In the genomic region with DNA sequence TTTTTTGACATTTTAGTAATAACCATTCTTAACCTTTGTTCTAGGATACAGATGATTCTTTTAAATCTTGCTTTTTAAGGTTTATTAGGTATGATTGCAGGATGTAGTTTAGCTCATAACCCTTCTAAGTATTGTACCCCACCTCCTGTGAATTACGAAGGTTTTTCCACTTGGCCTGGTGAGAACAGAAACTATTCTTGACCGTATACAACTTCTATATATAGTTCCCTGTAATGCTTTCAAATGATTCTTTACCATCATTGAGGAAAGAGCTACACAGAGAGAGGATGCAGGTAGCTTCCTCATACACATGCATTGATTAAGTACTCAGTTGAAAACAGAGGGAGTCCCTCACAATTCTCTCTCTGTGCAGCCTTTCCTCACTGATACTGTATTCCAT, we compare ENCODE assay signal across 16 cellular contexts.
DNase-seq lines count a peak whose midpoint lies in the region; ATAC-seq, FAIRE-seq and TF ChIP-seq lines count a peak whose summit lies in the region.
"Had no signal": no experiment of that assay in that cellular context is flagged by ENCODE, and none has a peak within 500 bp of the region (broad histone marks: within the 10 kb centered on the region; RNA-seq: fewer than 3 reads in every experiment).

No MANE protein-coding gene starts in this region.

- H2BK5ac ChIP-seq in H9 (ENCODE audit: insufficient read length, low read length): no peak overlapping the region

- DNase-seq in GM06990 (ENCODE audit: extremely low read depth, insufficient read length) (peak; percentile 17), GM19239 (ENCODE audit: insufficient read length, low spot score) (no peak), H9 (no peak), right cardiac atrium (no peak), ascending aorta (ENCODE audit: low spot score in 2 of 2) (no peak), hippocampal formation (lab: John Stamatoyannopoulos, UW) (no peak)
- DNase-seq in activated naive CD4-positive, alpha-beta T cell treated with anti-CD3 and anti-CD28 coated beads for 36 hours: no peak
- DNase-seq: activated B cell treated with CpG ODN at 0.5 μM for 24 hours; activated CD8-positive, alpha-beta memory T cell treated with anti-CD3 and anti-CD28 coated beads, Interleukin-2, amount 50 U/mL, for 4 hours; activated naive CD8-positive, alpha-beta T cell treated with anti-CD3 and anti-CD28 coated beads for 36 hours; central memory CD4-positive, alpha-beta T cell; kidney; NCI-H2171 had no signal

- no peak overlapping the region for H3K56ac ChIP-seq in H9 (ENCODE audit: insufficient read length, low read depth, low read length)

- no peak overlapping the region for H3K4me2 ChIP-seq in H9 (ENCODE audit: insufficient read depth, insufficient read length, low read length)

- no peak overlapping the region for H3K4me3 Mint-ChIP-seq in H9
- no peak overlapping the region for H3K4me3 Mint-ChIP-seq in activated naive CD4-positive, alpha-beta T cell treated with anti-CD3 and anti-CD28 coated beads for 36 hours
- H3K4me3 Mint-ChIP-seq: activated B cell treated with CpG ODN at 0.5 μM for 24 hours; activated naive CD8-positive, alpha-beta T cell treated with anti-CD3 and anti-CD28 coated beads for 36 hours had no signal

- no peaks in the 10 kb centered on the region for H3K23me2 ChIP-seq in H9 (ENCODE audit: insufficient read length, low read depth, low read length, poor library complexity, severe bottlenecking)

- H3K36me3 ChIP-seq in GM06990 (ENCODE audit: control insufficient read depth, insufficient read depth, low read length) (no peaks in the 10 kb centered on the region), ascending aorta (no peaks in the 10 kb centered on the region)
- H3K36me3 ChIP-seq: thoracic aorta had no signal

- no peaks in the 10 kb centered on the region for H3K27me3 Mint-ChIP-seq in H9 (ENCODE audit: low read depth)
- H3K27me3 Mint-ChIP-seq in activated naive CD4-positive, alpha-beta T cell treated with anti-CD3 and anti-CD28 coated beads for 36 hours (ENCODE audit: low read depth): no peaks in the 10 kb centered on the region
- H3K27me3 Mint-ChIP-seq: activated B cell treated with CpG ODN at 0.5 μM for 24 hours; activated naive CD8-positive, alpha-beta T cell treated with anti-CD3 and anti-CD28 coated beads for 36 hours had no signal

- H2BK20ac ChIP-seq in H9 (ENCODE audit: low read depth, low read length, poor library complexity, severe bottlenecking): no peak overlapping the region

- H2BK15ac ChIP-seq in H9 (ENCODE audit: low read depth, low read length): no peak overlapping the region

- H3K4me1 ChIP-seq in H9 (ENCODE audit: insufficient read depth, low read length) (no peaks in the 10 kb centered on the region), right cardiac atrium (ENCODE audit: control insufficient read depth, insufficient read depth, low read length) (no peaks in the 10 kb centered on the region), ascending aorta (no peaks in the 10 kb centered on the region)

- H3K4ac ChIP-seq in H9 (ENCODE audit: low read depth, low read length): no peak overlapping the region

- no peaks in the 10 kb centered on the region for H3K9me3 Mint-ChIP-seq in H9
- no peaks in the 10 kb centered on the region for H3K9me3 Mint-ChIP-seq in activated naive CD4-positive, alpha-beta T cell treated with anti-CD3 and anti-CD28 coated beads for 36 hours
- H3K9me3 Mint-ChIP-seq: activated naive CD8-positive, alpha-beta T cell treated with anti-CD3 and anti-CD28 coated beads for 36 hours had no signal

- no peak overlapping the region for H2BK12ac ChIP-seq in H9 (ENCODE audit: insufficient read length, low read depth, low read length)

- TF ChIP-seq CTCF in GM06990 (IDR thresholded peaks at IDR 0.05; ENCODE audit: insufficient read depth, low read length, poor library complexity, severe bottlenecking) (no peak), H9 (conservative IDR thresholded peaks at IDR 0.05) (no peak), ascending aorta (IDR thresholded peaks at IDR 0.05) (no peak)

- H2AK5ac ChIP-seq in H9 (ENCODE audit: insufficient read length, low read length): no peak overlapping the region

- no peaks in the 10 kb centered on the region for H3K27me3 ChIP-seq in GM06990 (replicated peaks; ENCODE audit: control insufficient read depth, insufficient read depth, low read length)
- no peaks in the 10 kb centered on the region for H3K27me3 ChIP-seq in H9 (ENCODE audit: insufficient read depth, low read length)
- no peaks in the 10 kb centered on the region for H3K27me3 ChIP-seq in right cardiac atrium (ENCODE audit: control insufficient read depth, insufficient read depth)
- no peaks in the 10 kb centered on the region for H3K27me3 ChIP-seq in ascending aorta

- no peak overlapping the region for H3K23ac ChIP-seq in H9 (ENCODE audit: insufficient read length, low read depth, low read length)

- H3K9ac ChIP-seq in H9 (ENCODE audit: extremely low read depth, insufficient read length, low read length): no peak overlapping the region

- no peaks in the 10 kb centered on the region for H3K79me2 ChIP-seq in H9 (ENCODE audit: insufficient read depth, low read length)

- H4K5ac ChIP-seq in H9 (ENCODE audit: insufficient read length, low read depth, low read length): no peak overlapping the region

- ATAC-seq in HG03175 (IDR thresholded peaks at IDR 0.05; ENCODE audit: unreplicated experiment) (peak; percentile 93), right cardiac atrium (no peak)

- no peak overlapping the region for H3K14ac ChIP-seq in H9 (ENCODE audit: insufficient read depth, low read length)

- peak; percentile 92 for FAIRE-seq in GM19239 (lab: Jason Lieb, UNC)
- FAIRE-seq: kidney had no signal

- no peaks in the 10 kb centered on the region for H3K79me1 ChIP-seq in H9 (ENCODE audit: insufficient read depth, low read depth, low read length, poor library complexity, severe bottlenecking)

- no peak overlapping the region for H2BK120ac ChIP-seq in H9 (ENCODE audit: low read depth, low read length, poor library complexity, severe bottlenecking)

- H4K20me1 ChIP-seq in H9 (ENCODE audit: control insufficient read depth, insufficient read depth, insufficient read length): no peaks in the 10 kb centered on the region

- H4K8ac ChIP-seq in H9 (replicated peaks; ENCODE audit: insufficient read length, low read depth, low read length): no peak overlapping the region

- no peak overlapping the region for H3K4me3 ChIP-seq in GM06990 (replicated peaks; ENCODE audit: low read depth, low read length)
- H3K4me3 ChIP-seq in right cardiac atrium (ENCODE audit: low read length): no peak overlapping the region
- no peak overlapping the region for H3K4me3 ChIP-seq in ascending aorta
- H3K4me3 ChIP-seq: thoracic aorta had no signal

- no peak overlapping the region for H3K18ac ChIP-seq in H9 (ENCODE audit: insufficient read length, low read depth, low read length)

- no peak overlapping the region for H4K91ac ChIP-seq in H9 (ENCODE audit: insufficient read length, low read depth, low read length)

- no CpG with 5 or more reads among the region's 2 CpGs for WGBS in H9 (ENCODE audit: extremely low coverage, insufficient read length, low lambda C conversion rate)
- WGBS in right cardiac atrium: 80% methylated on average over 2 of the region's 2 CpGs

- H3K27ac ChIP-seq in H9 (ENCODE audit: insufficient read length, low read depth, low read length) (no peak overlapping the region), right cardiac atrium (ENCODE audit: low read length) (no peak overlapping the region), ascending aorta (no peak overlapping the region)
- H3K27ac ChIP-seq: 22Rv1, thoracic aorta had no signal

- intact Hi-C loops in right cardiac atrium (cut with DNase I) (no loop called here), ascending aorta (cut with DNase I) (no loop called here)
- intact Hi-C loops in activated naive CD4-positive, alpha-beta T cell treated with anti-CD3 and anti-CD28 coated beads for 36 hours (cut with micrococcal nuclease): no loop called here

- CTCF ChIA-PET in activated naive CD4-positive, alpha-beta T cell treated with anti-CD3 and anti-CD28 coated beads for 36 hours (lab: Charles Lee): no interaction called here

- H3K36me3 Mint-ChIP-seq in H9 (ENCODE audit: insufficient read depth in 1 of 3, low read depth in 3 of 3): peaks cover 13 to 15% (median 15%) of the 10 kb centered on the region in 3 experiments; a peak in 6 of 7 replicates
- peaks cover 13% of the 10 kb centered on the region for H3K36me3 Mint-ChIP-seq in activated naive CD4-positive, alpha-beta T cell treated with anti-CD3 and anti-CD28 coated beads for 36 hours (ENCODE audit: low read depth)

- H2AFZ ChIP-seq in H9 (ENCODE audit: low read length): no peak overlapping the region

- H3K4me1 Mint-ChIP-seq in H9: peaks cover 22 to 29% of the 10 kb centered on the region in 2 experiments
- H3K4me1 Mint-ChIP-seq in activated naive CD4-positive, alpha-beta T cell treated with anti-CD3 and anti-CD28 coated beads for 36 hours (ENCODE audit: low read depth): peaks cover 4% of the 10 kb centered on the region

- H3K27ac Mint-ChIP-seq in H9: peak overlapping the region in 2 of 3 experiments; percentile 55 to 76; a peak in 4 of 7 replicates
- no peak overlapping the region for H3K27ac Mint-ChIP-seq in activated naive CD4-positive, alpha-beta T cell treated with anti-CD3 and anti-CD28 coated beads for 36 hours
- H3K27ac Mint-ChIP-seq: activated B cell treated with CpG ODN at 0.5 μM for 24 hours; activated naive CD8-positive, alpha-beta T cell treated with anti-CD3 and anti-CD28 coated beads for 36 hours had no signal

- H3T11ph ChIP-seq in H9 (ENCODE audit: low read length): no peak overlapping the region

- no peaks in the 10 kb centered on the region for H3K9me3 ChIP-seq in H9 (ENCODE audit: control insufficient read depth, low read depth, low read length)
- H3K9me3 ChIP-seq in right cardiac atrium (ENCODE audit: control insufficient read depth, low read length): no peaks in the 10 kb centered on the region
- H3K9me3 ChIP-seq in ascending aorta: no peaks in the 10 kb centered on the region
- H3K9me3 ChIP-seq: thoracic aorta had no signal
